Comparison of ENCODE assay signal across 15 cellular contexts in genomic region chr9:121604242-121604641, GRCh38. TPM values are rescaled to one million over a fixed set of nuclear protein-coding genes. Genes with fewer than 3 reads are reported as not detected.
DNase-seq lines count a peak whose midpoint lies in the region; ATAC-seq and TF ChIP-seq lines count a peak whose summit lies in the region.
"Had no signal": no experiment of that assay in that cellular context is flagged by ENCODE, and none has a peak within 500 bp of the region (broad histone marks: within the 10 kb centered on the region; RNA-seq: fewer than 3 reads in every experiment).

No MANE protein-coding gene starts in this region.

- in situ Hi-C loops in IMR-90 (cut with MboI; ENCODE audit: low sequenced_read_pairs): no loop called here
- in situ Hi-C loops in transverse colon (cut with MboI; ENCODE audit: low pct_ligation_motif_present in 1 of 4, low pct_unique_long_range_greater_than_20kb in 1 of 4, low sequenced_read_pairs in 3 of 4): no loop called here

- no peak for TF ChIP-seq EP300 in esophagus muscularis mucosa (IDR thresholded peaks at IDR 0.05)
- TF ChIP-seq EP300 in transverse colon (IDR thresholded peaks at IDR 0.05; ENCODE audit: low read depth): no peak

- CTCF ChIA-PET in IMR-90 (lab: Yijun Ruan, JAX): interaction anchor here (0.9 kb wide), 1 partner anchor 16 kb away, joined by 4 read pairs; no protein-coding TSS in a partner anchor

- TF ChIP-seq CTCF in IMR-90 (conservative IDR thresholded peaks at IDR 0.05; ENCODE audit: low read depth, low read length) (no peak), mesothelial cell of epicardium (IDR thresholded peaks at IDR 0.05; ENCODE audit: unreplicated experiment) (no peak), esophagus muscularis mucosa (IDR thresholded peaks at IDR 0.05) (no peak), transverse colon (IDR thresholded peaks at IDR 0.05) (no peak)

- ATAC-seq in IMR-90 (ENCODE audit: low read depth) (no peak), HG03432 (IDR thresholded peaks at IDR 0.05; ENCODE audit: unreplicated experiment) (no peak)
- ATAC-seq: GM12878 had no signal

- H4K91ac ChIP-seq in IMR-90 (ENCODE audit: insufficient read depth, low read depth, low read length): no peak overlapping the region

- no peak for TF ChIP-seq POLR2A in IMR-90 (IDR thresholded peaks at IDR 0.05; ENCODE audit: low read depth, low read length)
- TF ChIP-seq POLR2A in esophagus muscularis mucosa (IDR thresholded peaks at IDR 0.05; ENCODE audit: low read depth): no peak
- no peak for TF ChIP-seq POLR2A in transverse colon (IDR thresholded peaks at IDR 0.05)

- H3K4me1 ChIP-seq in IMR-90 (ENCODE audit: control insufficient read depth, insufficient read depth, low read length) (peaks cover 11% of the 10 kb centered on the region; the same call in 1 of the 2 replicates), esophagus muscularis mucosa (peaks cover 74 to 98% (median 88%) of the 10 kb centered on the region in 4 donors), transverse colon (peaks cover 11 to 51% (median 26%) of the 10 kb centered on the region in 4 donors)

- 0 out of 2 replicates have a peak overlapping the region, but pooled peaks have one; percentile 48 for H2AK5ac ChIP-seq in IMR-90 (ENCODE audit: low read depth, low read length)

- H3K18ac ChIP-seq in IMR-90 (ENCODE audit: low read depth, low read length): no peak overlapping the region

- peaks cover 33% of the 10 kb centered on the region; the same call in 1 of the 2 replicates for H4K20me1 ChIP-seq in IMR-90 (ENCODE audit: insufficient read depth, low read length)

- H3K36me3 ChIP-seq in IMR-90 (ENCODE audit: control insufficient read depth, insufficient read depth, low read length) (no peaks in the 10 kb centered on the region), esophagus muscularis mucosa (no peaks in the 10 kb centered on the region), transverse colon (no peaks in the 10 kb centered on the region)

- no peak overlapping the region for H3K9ac ChIP-seq in IMR-90 (ENCODE audit: low read depth, low read length)

- H3K4me3 ChIP-seq in IMR-90 (ENCODE audit: insufficient read depth, low read depth, low read length) (no peak overlapping the region), esophagus muscularis mucosa (no peak overlapping the region), transverse colon (no peak overlapping the region)
- H3K4me3 ChIP-seq: GM12878 had no signal

- no peak overlapping the region for H3K4me3 Mint-ChIP-seq in mesothelial cell of epicardium
- H3K4me3 Mint-ChIP-seq: CD4-positive, CD25-positive, alpha-beta regulatory T cell had no signal

- no peak overlapping the region for H2AK9ac ChIP-seq in IMR-90 (replicated peaks; ENCODE audit: low read depth, low read length, poor library complexity)

- no peaks in the 10 kb centered on the region for H3K9me3 Mint-ChIP-seq in mesothelial cell of epicardium

- 0 out of 2 replicates have a peak overlapping the region, but pooled peaks have one; percentile 27 for H3K14ac ChIP-seq in IMR-90 (replicated peaks; ENCODE audit: low read depth, low read length)

- H4K8ac ChIP-seq in IMR-90 (ENCODE audit: low read depth in 2 of 2, low read length in 2 of 2): peak overlapping the region in 1 of 2 experiments; percentile 3; a peak in 1 of 4 replicates

- peak overlapping the region; percentile 46 for H2AFZ ChIP-seq in IMR-90 (replicated peaks; ENCODE audit: low read length, poor library complexity)

- H2BK20ac ChIP-seq in IMR-90 (ENCODE audit: low read depth, low read length): no peak overlapping the region

- 67% methylated on average over 3 of the region's 4 CpGs; no CpG with 5 or more reads in 1 of the 2 experiments for WGBS in IMR-90 (ENCODE audit: extremely low coverage in 2 of 2, insufficient read length in 1 of 2), 2 experiments
- WGBS in esophagus muscularis mucosa: 41% methylated on average over 3 of the region's 4 CpGs
- WGBS in transverse colon (ENCODE audit: low coverage in 1 of 2), 2 donors: 39% methylated on average over 4 of the region's 4 CpGs; no CpG with 5 or more reads in 1 of the 2 donors

- H3K4ac ChIP-seq in IMR-90 (ENCODE audit: low read depth, low read length): no peak overlapping the region

- H3K27me3 ChIP-seq in IMR-90 (ENCODE audit: control insufficient read depth, insufficient read depth, low read length) (peaks cover 3% of the 10 kb centered on the region; the same call in 1 of the 2 replicates), esophagus muscularis mucosa (no peaks in the 10 kb centered on the region), transverse colon (peaks cover 17% of the 10 kb centered on the region)

- no peak overlapping the region for H3K56ac ChIP-seq in IMR-90 (ENCODE audit: extremely low read depth, insufficient read depth, low read length)

- no peak overlapping the region for H2BK15ac ChIP-seq in IMR-90 (ENCODE audit: low read depth, low read length)

- H3K27me3 Mint-ChIP-seq in mesothelial cell of epicardium (ENCODE audit: low read depth): peaks cover 8% of the 10 kb centered on the region

- intact Hi-C loops in IMR-90 (cut with micrococcal nuclease): no loop called here
- intact Hi-C loops in esophagus muscularis mucosa (cut with DNase I): no loop called here
- intact Hi-C loops in transverse colon (cut with DNase I; ENCODE audit: low total_unique reads): no loop called here

- H4K5ac ChIP-seq in IMR-90 (ENCODE audit: low read depth, low read length): no peak overlapping the region

- peaks cover 28% of the 10 kb centered on the region for H3K4me1 Mint-ChIP-seq in mesothelial cell of epicardium
- H3K4me1 Mint-ChIP-seq: CD4-positive, CD25-positive, alpha-beta regulatory T cell had no signal

- H3K23ac ChIP-seq in IMR-90 (ENCODE audit: low read depth, low read length): no peak overlapping the region

- H3K27ac ChIP-seq in IMR-90 (ENCODE audit: insufficient read depth, low read length) (no peak overlapping the region), caudate nucleus (ENCODE audit: low read depth, low read length) (peak overlapping the region; percentile 64), esophagus muscularis mucosa (replicated peaks in 1 of 4) (peak overlapping the region in 1 of 4 donors; percentile 43), transverse colon (no peak overlapping the region)
- H3K27ac ChIP-seq: HL-60 had no signal

- H3K36me3 Mint-ChIP-seq in mesothelial cell of epicardium: no peaks in the 10 kb centered on the region
- H3K36me3 Mint-ChIP-seq: CD4-positive, CD25-positive, alpha-beta regulatory T cell had no signal

- no peak overlapping the region for H3K4me2 ChIP-seq in IMR-90 (ENCODE audit: low read depth, low read length)

- H2BK5ac ChIP-seq in IMR-90 (ENCODE audit: low read depth, low read length, poor library complexity, severe bottlenecking): no peak overlapping the region

- H2BK120ac ChIP-seq in IMR-90 (ENCODE audit: low read depth, low read length): no peak overlapping the region

- H3K9me1 ChIP-seq in IMR-90 (ENCODE audit: insufficient read depth, low read length): no peaks in the 10 kb centered on the region

- POLR2A ChIA-PET in IMR-90 (lab: Charles Lee; ENCODE audit: unreplicated experiment): no interaction called here

- H3K9me3 ChIP-seq in IMR-90 (ENCODE audit: control insufficient read depth, insufficient read depth, low read length) (no peaks in the 10 kb centered on the region), esophagus muscularis mucosa (no peaks in the 10 kb centered on the region), transverse colon (no peaks in the 10 kb centered on the region)

- peak overlapping the region; percentile 41 for H3K27ac Mint-ChIP-seq in mesothelial cell of epicardium
- H3K27ac Mint-ChIP-seq: CD4-positive, CD25-positive, alpha-beta regulatory T cell had no signal

- peak; percentile 74 for DNase-seq in CD1c-positive myeloid dendritic cell (ENCODE audit: extremely low spot score)
- DNase-seq in IMR-90: no peak
- DNase-seq in caudate nucleus (lab: John Stamatoyannopoulos, UW): peak in 1 of 61 donors; percentile 31
- no peak for DNase-seq in mesothelial cell of epicardium (ENCODE audit: low spot score in 2 of 2, unreplicated experiment in 2 of 2)
- no peak for DNase-seq in esophagus muscularis mucosa (ENCODE audit: extremely low spot score)
- DNase-seq in NCI-H2227 (lab: John Stamatoyannopoulos, UW; ENCODE audit: unreplicated experiment): no peak
- no peak for DNase-seq in transverse colon
- DNase-seq: activated CD4-positive, CD25-positive, alpha-beta regulatory T cell treated with anti-CD3 and anti-CD28 coated beads, Interleukin-2, amount 50 U/mL, for 72 hours; activated effector memory CD4-positive, alpha-beta T cell treated with Interleukin-2 at 50 U/mL for 16 hours; RPMI8226; stimulated activated CD4-positive, alpha-beta T cell treated with anti-CD3 and anti-CD28 coated beads, Interleukin-12 subunit alpha, Interleukin-12 subunit beta, amount 100 ng/mL, for 4 hours had no signal

- no peak for TF ChIP-seq RAD21 in IMR-90 (IDR thresholded peaks at IDR 0.05; ENCODE audit: low read length)

- BruUV-seq in IMR-90 (replicated peaks; lab: Mats Ljungman, UMichigan): no TSS peak

- dilution Hi-C loops in IMR-90 (cut with HindIII; ENCODE audit: low sequenced_read_pairs, unreplicated experiment): no loop called here

- H3K79me1 ChIP-seq in IMR-90 (ENCODE audit: low read depth in 1 of 2, low read length in 2 of 2): peaks cover 4 to 18% of the 10 kb centered on the region in 2 experiments; a peak in 3 of 4 replicates

TF ChIP-seq in IMR-90, 13 proteins besides CTCF, POLR2A, EP300 and RAD21 (continues in another document):
- TF ChIP-seq RFX5 (IDR thresholded peaks at IDR 0.05; ENCODE audit: low read depth, low read length): no peak
- TF ChIP-seq SMC3 (IDR thresholded peaks at IDR 0.05; ENCODE audit: low read depth, low read length): no peak
- TF ChIP-seq MAZ (IDR thresholded peaks at IDR 0.05; ENCODE audit: borderline replicate concordance, low read depth, low read length): no peak
- no peak for TF ChIP-seq MXI1 (IDR thresholded peaks at IDR 0.05; ENCODE audit: borderline replicate concordance, low read depth, low read length)
- no peak for TF ChIP-seq NFE2L2 (IDR thresholded peaks at IDR 0.05; ENCODE audit: low read depth, low read length)
- TF ChIP-seq BHLHE40 (IDR thresholded peaks at IDR 0.05; ENCODE audit: low read depth, low read length): no peak; the same call in 1 of the 2 replicates

RNA-seq across cellular contexts. Expression of gene DAB2IP, which starts 47.2 kb away (rescaled TPM):
- total RNA-seq in IMR-90 (2012; rRNA removed): 5.6 and 6.1 TPM in 2 replicates
- polyA plus RNA-seq in IMR-90 (2012; rRNA removed): 17.2 and 20.4 TPM in 2 replicates
- 12.2 and 16.5 TPM in 2 replicates for polyA plus RNA-seq in IMR-90 (2012; cell fraction: cytosol; rRNA removed)
- 27.8 and 42.5 TPM in 2 replicates for polyA plus RNA-seq in IMR-90 (2012; cell fraction: nucleus; rRNA removed; ENCODE audit: low replicate concordance)
- 71.1 to 76.5 TPM (median 75.7 TPM) in 3 replicates for total RNA-seq in mesothelial cell of epicardium
- 100 to 1,000 TPM in 1 of 4 donors, 10 to 100 TPM in 3; 41.7 to 102 (median 62.4) TPM for total RNA-seq in esophagus muscularis mucosa
- 100 to 1,000 TPM in 1 of 4 donors, 10 to 100 TPM in 3; 84.2 to 159 (median 90.7) TPM for total RNA-seq in transverse colon
- total RNA-seq: CD4-positive, CD25-positive, alpha-beta regulatory T cell had no signal
- polyA plus RNA-seq: CD4-positive, CD25-positive, alpha-beta regulatory T cell had no signal
